In genomic region chr3:10194328-10195071, GRCh38 we compare ENCODE assay signal across 10 cellular contexts.
DNase-seq lines count a peak whose midpoint lies in the region.
"Had no signal": no experiment of that assay in that cellular context is flagged by ENCODE, and none has a peak within 500 bp of the region (broad histone marks: within the 10 kb centered on the region; RNA-seq: fewer than 3 reads in every experiment).

No MANE protein-coding gene starts in this region.

- DNase-seq in SHP77 (lab: John Stamatoyannopoulos, UW) (peak; percentile 38 to 56), SHP77 treated with DMSO at 0.1 percent for 48 hours (lab: John Stamatoyannopoulos, UW) (no peak), head of caudate nucleus (peak; percentile 32 to 93 (median 70)), SIG-M5 treated with dmso at 0.1 percent for 504 hours (lab: John Stamatoyannopoulos, UW; ENCODE audit: unreplicated experiment) (no peak), NCI-H2107 treated with DMSO at 0.1 percent for 48 hours (lab: John Stamatoyannopoulos, UW; ENCODE audit: unreplicated experiment) (no peak), NCI-H2029 (lab: John Stamatoyannopoulos, UW) (no peak)
- DNase-seq in activated T-cell treated with anti-CD3 and anti-CD28 coated beads, Interleukin-2, amount 50 U/mL, for 48 hours = peak; percentile 71 to 72

- peak overlapping the region in 20 of 21 experiments; percentile 64 to 96 (median 82) for H3K27ac ChIP-seq in skin epidermis
- H3K27ac ChIP-seq: C4-2B, parathyroid adenoma had no signal

- no peak overlapping the region for H3K4me3 ChIP-seq in skin epidermis

- intact Hi-C loops in head of caudate nucleus (cut with DNase I) = no loop called here

Comparison
In these comparisons a context has a peak if more than half of its experiments do, and no peak if none do; other contexts are left out.
1. DNase-seq: peak in SHP77 (2 of 2), activated T-cell treated with anti-CD3 and anti-CD28 coated beads, Interleukin-2, amount 50 U/mL, for 48 hours (2 of 2) and head of caudate nucleus (42 of 42); none in SHP77 treated with DMSO at 0.1 percent for 48 hours (single experiment), SIG-M5 treated with dmso at 0.1 percent for 504 hours (single experiment), NCI-H2107 treated with DMSO at 0.1 percent for 48 hours (single experiment) and NCI-H2029 (single experiment).